ENCODE assay signal across 8 cellular contexts in genomic region chr16:71564377-71564967, GRCh38. TPM values are rescaled to one million over a fixed set of nuclear protein-coding genes. Genes with fewer than 3 reads are reported as not detected.
DNase-seq lines count a peak whose midpoint lies in the region; ATAC-seq and TF ChIP-seq lines count a peak whose summit lies in the region.

No MANE protein-coding gene starts in this region.

- CTCF ChIA-PET in activated CD4-positive, alpha-beta T cell treated with anti-CD3 and anti-CD28 coated beads, Interleukin-2, amount 10 ng/mL, durations not matched to agents 7 days and 5 days (lab: Charles Lee), result interaction anchor here (0.6 to 1.9 kb wide), 10 partner anchors 9 to 529 kb away, joined by 3 to 12 read pairs (median 4); partner anchors contain the start of genes DHX38, TAT and TXNL4B
- CTCF ChIA-PET in activated B cell treated with CpG ODN at 0.5 μM for 24 hours (lab: Charles Lee), result interaction anchor here (0.6 to 3.9 kb wide), 11 partner anchors 10 to 663 kb away, joined by 3 to 157 read pairs (median 5); partner anchors contain the start of genes CMTR2 and TAT

- H3K36me3 ChIP-seq in iPS-15b (ENCODE audit: control insufficient read depth, insufficient read depth, low read length), result no peaks in the 10 kb centered on the region

- H3K4me3 Mint-ChIP-seq in activated CD4-positive, alpha-beta T cell treated with anti-CD3 and anti-CD28 coated beads, Interleukin-2, amount 10 ng/mL, durations not matched to agents 7 days and 5 days, result peak overlapping the region; percentile 87
- H3K4me3 Mint-ChIP-seq in activated B cell treated with CpG ODN at 0.5 μM for 24 hours, result peak overlapping the region; percentile 87
- peak overlapping the region; percentile 82 for H3K4me3 Mint-ChIP-seq in stimulated activated effector memory CD8-positive, alpha-beta T cell treated with anti-CD3 and anti-CD28 coated beads, Interleukin-12 subunit alpha, Interleukin-12 subunit beta, amount 100 ng/mL, for 72 hours

- H3K9ac ChIP-seq in iPS-15b (ENCODE audit: low read depth, low read length), result no peak overlapping the region

- H3K4me1 ChIP-seq in iPS-15b (ENCODE audit: control insufficient read depth, insufficient read depth, low read length), result no peaks in the 10 kb centered on the region

- peaks cover 13% of the 10 kb centered on the region for H3K9me3 Mint-ChIP-seq in activated CD4-positive, alpha-beta T cell treated with anti-CD3 and anti-CD28 coated beads, Interleukin-2, amount 10 ng/mL, durations not matched to agents 7 days and 5 days
- peaks cover 11% of the 10 kb centered on the region for H3K9me3 Mint-ChIP-seq in activated B cell treated with CpG ODN at 0.5 μM for 24 hours
- H3K9me3 Mint-ChIP-seq in stimulated activated effector memory CD8-positive, alpha-beta T cell treated with anti-CD3 and anti-CD28 coated beads, Interleukin-12 subunit alpha, Interleukin-12 subunit beta, amount 100 ng/mL, for 72 hours, result peaks cover 6% of the 10 kb centered on the region

- peaks cover 2% of the 10 kb centered on the region for H3K27me3 Mint-ChIP-seq in activated CD4-positive, alpha-beta T cell treated with anti-CD3 and anti-CD28 coated beads, Interleukin-2, amount 10 ng/mL, durations not matched to agents 7 days and 5 days
- H3K27me3 Mint-ChIP-seq in activated B cell treated with CpG ODN at 0.5 μM for 24 hours, result no peaks in the 10 kb centered on the region

- TF ChIP-seq CTCF in activated B cell treated with CpG ODN at 0.5 μM for 24 hours (IDR thresholded peaks at IDR 0.05) (no peak), GM20000 (IDR thresholded peaks at IDR 0.05; ENCODE audit: extremely low read depth, missing control alignments) (no peak)

- H3K36me3 Mint-ChIP-seq in activated CD4-positive, alpha-beta T cell treated with anti-CD3 and anti-CD28 coated beads, Interleukin-2, amount 10 ng/mL, durations not matched to agents 7 days and 5 days (ENCODE audit: low read depth), result peaks cover 3% of the 10 kb centered on the region
- peaks cover 18% of the 10 kb centered on the region for H3K36me3 Mint-ChIP-seq in activated B cell treated with CpG ODN at 0.5 μM for 24 hours (ENCODE audit: low read depth)
- peaks cover 18% of the 10 kb centered on the region for H3K36me3 Mint-ChIP-seq in stimulated activated effector memory CD8-positive, alpha-beta T cell treated with anti-CD3 and anti-CD28 coated beads, Interleukin-12 subunit alpha, Interleukin-12 subunit beta, amount 100 ng/mL, for 72 hours

- no peaks in the 10 kb centered on the region for H3K27me3 ChIP-seq in iPS-15b (ENCODE audit: control insufficient read depth, insufficient read depth, low read length)

- ATAC-seq in HG03064 (IDR thresholded peaks at IDR 0.05; ENCODE audit: low read depth, unreplicated experiment) (peak; percentile 93), activated B cell treated with CpG ODN at 0.5 μM for 24 hours (ENCODE audit: low read depth) (peak; percentile 84)
- no peak for ATAC-seq in stimulated activated effector memory CD8-positive, alpha-beta T cell treated with anti-CD3 and anti-CD28 coated beads, Interleukin-12 subunit alpha, Interleukin-12 subunit beta, amount 100 ng/mL, for 72 hours

- peak overlapping the region; percentile 76 for H3K4me3 ChIP-seq in iPS-15b (ENCODE audit: low read depth, low read length)

- H3K27ac Mint-ChIP-seq in activated CD4-positive, alpha-beta T cell treated with anti-CD3 and anti-CD28 coated beads, Interleukin-2, amount 10 ng/mL, durations not matched to agents 7 days and 5 days, result peak overlapping the region; percentile 97
- H3K27ac Mint-ChIP-seq in activated B cell treated with CpG ODN at 0.5 μM for 24 hours, result peak overlapping the region; percentile 96
- peak overlapping the region; percentile 96 for H3K27ac Mint-ChIP-seq in stimulated activated effector memory CD8-positive, alpha-beta T cell treated with anti-CD3 and anti-CD28 coated beads, Interleukin-12 subunit alpha, Interleukin-12 subunit beta, amount 100 ng/mL, for 72 hours

- POLR2A ChIA-PET in activated CD4-positive, alpha-beta T cell treated with anti-CD3 and anti-CD28 coated beads, Interleukin-2, amount 10 ng/mL, durations not matched to agents 7 days and 5 days (lab: Charles Lee), result interaction anchor here (0.5 kb wide), 1 partner anchor 12 kb away, joined by 3 read pairs; no protein-coding TSS in a partner anchor
- POLR2A ChIA-PET in activated B cell treated with CpG ODN at 0.5 μM for 24 hours (lab: Charles Lee), result interaction anchor here (0.8 to 3.0 kb wide), 13 partner anchors 11 to 763 kb away, joined by 3 to 120 read pairs (median 8); partner anchors contain the start of genes AP1G1, CMTR2, DHX38 and TXNL4B

- no peaks in the 10 kb centered on the region for H3K9me3 ChIP-seq in iPS-15b (ENCODE audit: control insufficient read depth, insufficient read depth, low read length)

- no peak for DNase-seq in activated CD4-positive, alpha-beta T cell treated with anti-CD3 and anti-CD28 coated beads, Interleukin-2, amount 10 ng/mL, durations not matched to agents 7 days and 5 days
- no peak for DNase-seq in activated CD4-positive, alpha-beta T cell treated with anti-CD3 and anti-CD28 coated beads for 1 hour
- DNase-seq in activated B cell treated with CpG ODN at 0.5 μM for 24 hours (no peak), H4 (ENCODE audit: low spot score) (no peak), GM20000 (ENCODE audit: low spot score) (no peak)
- DNase-seq in stimulated activated effector memory CD8-positive, alpha-beta T cell treated with anti-CD3 and anti-CD28 coated beads, Interleukin-12 subunit alpha, Interleukin-12 subunit beta, amount 100 ng/mL, for 72 hours (ENCODE audit: low spot score in 2 of 2), result no peak

- H3K4me1 Mint-ChIP-seq in activated CD4-positive, alpha-beta T cell treated with anti-CD3 and anti-CD28 coated beads, Interleukin-2, amount 10 ng/mL, durations not matched to agents 7 days and 5 days, result peaks cover 19% of the 10 kb centered on the region
- peaks cover 46% of the 10 kb centered on the region for H3K4me1 Mint-ChIP-seq in activated B cell treated with CpG ODN at 0.5 μM for 24 hours
- peaks cover 24% of the 10 kb centered on the region for H3K4me1 Mint-ChIP-seq in stimulated activated effector memory CD8-positive, alpha-beta T cell treated with anti-CD3 and anti-CD28 coated beads, Interleukin-12 subunit alpha, Interleukin-12 subunit beta, amount 100 ng/mL, for 72 hours

- intact Hi-C loops in activated B cell treated with CpG ODN at 0.5 μM for 24 hours (cut with micrococcal nuclease), result loop anchor here (1.0 to 10.0 kb wide), 7 partner anchors 22 to 1100 kb away; partner anchors contain the start of genes DHX38, TXNL4B and ZNF23

RNA-seq across cellular contexts. Expression of gene TAT, which starts 12.4 kb away (rescaled TPM):
- total RNA-seq in activated CD4-positive, alpha-beta T cell treated with anti-CD3 and anti-CD28 coated beads, Interleukin-2, amount 10 ng/mL, durations not matched to agents 7 days and 5 days, result not detected
- not detected in 2 replicates for total RNA-seq in activated B cell treated with CpG ODN at 0.5 μM for 24 hours
- total RNA-seq in H4 (2014; rRNA removed; shearing (Covaris generic)), result not detected in 2 replicates

RNA-seq across cellular contexts. Expression of gene CHST4, which starts 38.2 kb away (rescaled TPM):
- total RNA-seq in activated CD4-positive, alpha-beta T cell treated with anti-CD3 and anti-CD28 coated beads, Interleukin-2, amount 10 ng/mL, durations not matched to agents 7 days and 5 days, result not detected
- not detected in 2 replicates for total RNA-seq in activated B cell treated with CpG ODN at 0.5 μM for 24 hours
- 0.19 and 0.66 TPM in 2 replicates for total RNA-seq in H4 (2014; rRNA removed; shearing (Covaris generic))
